ENCODE assay signal across 23 cellular contexts in the genomic region with DNA sequence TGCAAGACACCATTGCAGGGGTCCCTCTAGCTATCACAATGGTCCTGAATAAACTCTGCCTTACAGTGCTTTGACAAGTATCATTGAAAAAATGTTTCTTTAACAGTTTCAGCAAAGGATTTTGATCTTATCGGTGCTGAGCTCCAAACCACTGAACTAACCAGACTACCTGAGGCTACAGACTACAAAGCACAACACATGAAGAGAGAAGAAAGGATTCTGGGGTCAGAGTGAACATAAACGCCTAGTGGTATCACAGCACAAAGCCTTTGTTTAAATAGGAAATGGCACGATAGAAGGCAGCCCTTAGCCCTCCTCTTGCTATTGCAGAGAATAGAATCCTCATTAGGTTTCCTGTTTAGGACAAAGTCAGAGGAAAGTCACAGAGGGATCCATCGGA.
"Had no signal": no experiment of that assay in that cellular context is flagged by ENCODE, and none has a peak within 500 bp of the region (broad histone marks: within the 10 kb centered on the region; RNA-seq: fewer than 3 reads in every experiment).

No MANE protein-coding gene starts in this region.

- H3K36me3 Mint-ChIP-seq: activated naive CD8-positive, alpha-beta T cell; brain had no signal

- H3K4me1 ChIP-seq: Peyer's patch had no signal

- H3K4me3 ChIP-seq: Peyer's patch had no signal

- H3K27ac ChIP-seq: KMS-11, Peyer's patch, RWPE1, WERI-Rb-1 had no signal

- H3K9me3 ChIP-seq: Peyer's patch had no signal

- DNase-seq: activated CD4-positive, alpha-beta memory T cell treated with anti-CD3 and anti-CD28 coated beads, Interleukin-2, amount 10 ng/mL, durations not matched to agents 7 days and 5 days; activated CD4-positive, alpha-beta T cell treated with anti-CD3 and anti-CD28 coated beads for 1 hour; activated CD4-positive, alpha-beta T cell treated with anti-CD3 and anti-CD28 coated beads for 48 hours; activated gamma-delta T cell; activated naive CD4-positive, alpha-beta T cell treated with Interleukin-2 at 50 U/mL for 16 hours; activated naive CD8-positive, alpha-beta T cell treated with anti-CD3 and anti-CD28 coated beads, Interleukin-2, amount 50 U/mL, for 24 hours; activated T-cell treated with anti-CD3 and anti-CD28 coated beads, Interleukin-2, amount 50 U/mL, for 24 hours; cerebellar nuclear complex; MM.1S; MV-4-11; NCI-H1092; NCI-H2029; NCI-H345; NK-92 treated with Interleukin-12 subunit alpha and Interleukin-12 subunit beta, amount 100 ng/mL, for 24 hours; PC-3; Peyer's patch; SIG-M5; WERI-Rb-1 had no signal

- H3K4me2 ChIP-seq: KMS-11 had no signal

- H3K27ac Mint-ChIP-seq: activated CD4-positive, alpha-beta memory T cell treated with anti-CD3 and anti-CD28 coated beads, Interleukin-2, amount 10 ng/mL, durations not matched to agents 7 days and 5 days; activated naive CD8-positive, alpha-beta T cell; activated naive CD8-positive, alpha-beta T cell treated with anti-CD3 and anti-CD28 coated beads, Interleukin-2, amount 50 U/mL, for 24 hours; activated T-cell treated with anti-CD3 and anti-CD28 coated beads, Interleukin-2, amount 50 U/mL, for 24 hours; activated T-helper 2 cell treated with anti-CD3 and anti-CD28 coated beads, Interferon-gamma antibody, Interleukin-2, Interleukin-4, amounts not matched to agents 10 μg/mL and 5 μg/mL and 100 μg/mL, durations not matched to agents 14 hours and 24 hours and 36 hours had no signal

- H3K9me3 Mint-ChIP-seq: activated CD4-positive, alpha-beta memory T cell treated with anti-CD3 and anti-CD28 coated beads, Interleukin-2, amount 10 ng/mL, durations not matched to agents 7 days and 5 days; activated naive CD8-positive, alpha-beta T cell treated with anti-CD3 and anti-CD28 coated beads, Interleukin-2, amount 50 U/mL, for 24 hours; activated T-cell treated with anti-CD3 and anti-CD28 coated beads, Interleukin-2, amount 50 U/mL, for 24 hours; activated T-helper 2 cell treated with anti-CD3 and anti-CD28 coated beads, Interferon-gamma antibody, Interleukin-2, Interleukin-4, amounts not matched to agents 10 μg/mL and 5 μg/mL and 100 μg/mL, durations not matched to agents 14 hours and 24 hours and 36 hours had no signal

- H3K27me3 Mint-ChIP-seq: activated T-cell treated with anti-CD3 and anti-CD28 coated beads, Interleukin-2, amount 50 U/mL, for 24 hours had no signal

- H3K36me3 ChIP-seq: Peyer's patch, WERI-Rb-1 had no signal

- H3K27me3 ChIP-seq: Peyer's patch had no signal

- H3K4me3 Mint-ChIP-seq: activated CD4-positive, alpha-beta memory T cell treated with anti-CD3 and anti-CD28 coated beads, Interleukin-2, amount 10 ng/mL, durations not matched to agents 7 days and 5 days; activated naive CD8-positive, alpha-beta T cell; activated naive CD8-positive, alpha-beta T cell treated with anti-CD3 and anti-CD28 coated beads, Interleukin-2, amount 50 U/mL, for 24 hours; activated T-cell treated with anti-CD3 and anti-CD28 coated beads, Interleukin-2, amount 50 U/mL, for 24 hours had no signal
